1 cellular context compared by ENCODE assay signal in genomic region chr7:66735850-66736249, GRCh38.
A peak's percentile ranks its signal among the peaks of the same experiment; 100 is the strongest.
TF ChIP-seq lines count a peak whose summit lies in the region.

No MANE protein-coding gene starts in this region.

TF ChIP-seq in HepG2, 621 proteins besides CTCF, POLR2A, EP300 and RAD21 (continued from another document):
- TF ChIP-seq ZNF280D (CRISPR knock-in tag; IDR thresholded peaks at IDR 0.05): 0 out of 2 replicates have a peak, but pooled peaks have one; percentile 59
- TF ChIP-seq THAP7 (CRISPR knock-in tag; IDR thresholded peaks at IDR 0.05): no peak
- TF ChIP-seq ZFX (CRISPR knock-in tag; IDR thresholded peaks at IDR 0.05; ENCODE audit: low read depth): no peak
- no peak for TF ChIP-seq HNRNPL (IDR thresholded peaks at IDR 0.05; ENCODE audit: low read depth, low read length)
- no peak for TF ChIP-seq RFXAP (CRISPR knock-in tag; IDR thresholded peaks at IDR 0.05; ENCODE audit: borderline replicate concordance)
- TF ChIP-seq POLR2AphosphoS2 (IDR thresholded peaks at IDR 0.05; ENCODE audit: low read depth, low read length): no peak
